17 cellular contexts compared by ENCODE assay signal in genomic region chr15:68408526-68408925, GRCh38. TPM values are rescaled to one million over a fixed set of nuclear protein-coding genes. Genes with fewer than 3 reads are reported as not detected.
"Had no signal": no experiment of that assay in that cellular context is flagged by ENCODE, and none has a peak within 500 bp of the region (broad histone marks: within the 10 kb centered on the region; RNA-seq: fewer than 3 reads in every experiment).

No MANE protein-coding gene starts in this region.

- H3K27me3 Mint-ChIP-seq: activated naive CD8-positive, alpha-beta T cell had no signal

- H3K27me3 ChIP-seq: breast epithelium, SJSA1, transverse colon had no signal

- H3K36me3 ChIP-seq: breast epithelium, esophagus squamous epithelium, SJSA1, transverse colon had no signal

- H3K9me3 ChIP-seq: breast epithelium, esophagus squamous epithelium, mucosa of descending colon, SJSA1, transverse colon had no signal

- H3K4me1 ChIP-seq: breast epithelium, esophagus squamous epithelium, SJSA1, transverse colon had no signal

- H3K4me3 Mint-ChIP-seq: activated naive CD8-positive, alpha-beta T cell; immature natural killer cell; naive thymus-derived CD8-positive, alpha-beta T cell had no signal

- DNase-seq: activated CD4-positive, alpha-beta T cell treated with anti-CD3 and anti-CD28 coated beads for 1 hour; activated CD4-positive, alpha-beta T cell treated with anti-CD3 and anti-CD28 coated beads, Interleukin-2, amount 50 U/mL, for 48 hours; anterior cingulate cortex; esophagus squamous epithelium; foreskin fibroblast; immature natural killer cell; left colon; mucosa of descending colon; nucleus accumbens; stimulated activated CD4-positive, alpha-beta T cell treated with anti-CD3 and anti-CD28 coated beads, Interleukin-4, amount 100 ng/mL, for 4 hours; SW 1271; transverse colon had no signal

- H3K4me1 Mint-ChIP-seq: immature natural killer cell; naive thymus-derived CD8-positive, alpha-beta T cell had no signal

- H3K27ac ChIP-seq: SJSA1, transverse colon had no signal

- H3K9me3 Mint-ChIP-seq: activated T-helper 2 cell treated with anti-CD3 and anti-CD28 coated beads, Interferon-gamma antibody, Interleukin-2, Interleukin-4, amounts not matched to agents 10 μg/mL and 5 μg/mL and 100 μg/mL, durations not matched to agents 14 hours and 24 hours and 36 hours; immature natural killer cell had no signal

- H3K4me3 ChIP-seq: breast epithelium, esophagus squamous epithelium, mucosa of descending colon, SJSA1, transverse colon had no signal

- H3K36me3 Mint-ChIP-seq: activated naive CD8-positive, alpha-beta T cell; immature natural killer cell; naive thymus-derived CD8-positive, alpha-beta T cell had no signal

- H3K27ac Mint-ChIP-seq: activated naive CD8-positive, alpha-beta T cell; activated T-helper 2 cell treated with anti-CD3 and anti-CD28 coated beads, Interferon-gamma antibody, Interleukin-2, Interleukin-4, amounts not matched to agents 10 μg/mL and 5 μg/mL and 100 μg/mL, durations not matched to agents 14 hours and 24 hours and 36 hours; immature natural killer cell; naive thymus-derived CD8-positive, alpha-beta T cell had no signal

- ATAC-seq: left colon; mucosa of descending colon; naive thymus-derived CD8-positive, alpha-beta T cell had no signal

RNA-seq across cellular contexts. Expression of gene ITGA11, which starts 23.4 kb away (rescaled TPM):
- polyA plus RNA-seq: immature natural killer cell had no signal
